1 cellular context compared by ENCODE assay signal in the genomic region with DNA sequence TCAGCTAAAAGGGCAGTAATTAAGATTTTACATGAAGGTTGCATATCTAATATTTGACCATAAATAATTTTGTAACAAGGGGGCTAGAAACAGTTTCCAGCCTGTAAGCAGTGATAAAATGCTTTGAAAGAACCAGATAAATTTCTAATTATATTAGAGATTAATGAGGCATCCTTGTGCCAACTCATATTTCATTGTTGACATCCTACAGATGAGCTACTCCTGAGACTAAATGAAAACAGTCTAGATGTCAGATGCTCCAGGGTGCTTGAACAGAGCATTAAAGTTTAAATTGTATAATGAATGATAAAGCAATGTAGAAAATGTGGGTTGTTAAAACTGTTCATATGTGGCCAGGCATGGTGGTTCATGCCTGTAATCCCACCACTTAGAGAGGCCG.
A peak's percentile ranks its signal among the peaks of the same experiment; 100 is the strongest.
TF ChIP-seq lines count a peak whose summit lies in the region.

No MANE protein-coding gene starts in this region.

TF ChIP-seq in SK-N-SH treated with all-trans-retinoic acid at 6 μM for 48 hours, 23 proteins besides CTCF, POLR2A, EP300 and RAD21 (continued from another document):
- TF ChIP-seq, protein P1, sequence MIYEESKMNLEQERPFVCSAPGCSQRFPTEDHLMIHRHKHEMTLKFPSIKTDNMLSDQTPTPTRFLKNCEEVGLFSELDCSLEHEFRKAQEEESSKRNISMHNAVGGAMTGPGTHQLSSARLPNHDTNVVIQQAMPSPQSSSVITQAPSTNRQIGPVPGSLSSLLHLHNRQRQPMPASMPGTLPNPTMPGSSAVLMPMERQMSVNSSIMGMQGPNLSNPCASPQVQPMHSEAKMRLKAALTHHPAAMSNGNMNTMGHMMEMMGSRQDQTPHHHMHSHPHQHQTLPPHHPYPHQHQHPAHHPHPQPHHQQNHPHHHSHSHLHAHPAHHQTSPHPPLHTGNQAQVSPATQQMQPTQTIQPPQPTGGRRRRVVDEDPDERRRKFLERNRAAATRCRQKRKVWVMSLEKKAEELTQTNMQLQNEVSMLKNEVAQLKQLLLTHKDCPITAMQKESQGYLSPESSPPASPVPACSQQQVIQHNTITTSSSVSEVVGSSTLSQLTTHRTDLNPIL (CRISPR knock-in tag; IDR thresholded peaks at IDR 0.05; ENCODE audit: low read depth) = no peak
- TF ChIP-seq TOX (CRISPR knock-in tag; IDR thresholded peaks at IDR 0.05; ENCODE audit: borderline replicate concordance) (no peak), PPARA (CRISPR knock-in tag; IDR thresholded peaks at IDR 0.05; ENCODE audit: borderline replicate concordance) (no peak), ZNF8 (CRISPR knock-in tag; IDR thresholded peaks at IDR 0.05) (no peak), ZFP30 (CRISPR knock-in tag; IDR thresholded peaks at IDR 0.05) (no peak), TCF4 (CRISPR knock-in tag; IDR thresholded peaks at IDR 0.05; ENCODE audit: borderline replicate concordance) (0 out of 2 replicates have a peak, but pooled peaks have one; percentile 38), ARNTL (CRISPR knock-in tag; IDR thresholded peaks at IDR 0.05; ENCODE audit: borderline replicate concordance, low read depth) (no peak)
- TF ChIP-seq, protein P2, sequence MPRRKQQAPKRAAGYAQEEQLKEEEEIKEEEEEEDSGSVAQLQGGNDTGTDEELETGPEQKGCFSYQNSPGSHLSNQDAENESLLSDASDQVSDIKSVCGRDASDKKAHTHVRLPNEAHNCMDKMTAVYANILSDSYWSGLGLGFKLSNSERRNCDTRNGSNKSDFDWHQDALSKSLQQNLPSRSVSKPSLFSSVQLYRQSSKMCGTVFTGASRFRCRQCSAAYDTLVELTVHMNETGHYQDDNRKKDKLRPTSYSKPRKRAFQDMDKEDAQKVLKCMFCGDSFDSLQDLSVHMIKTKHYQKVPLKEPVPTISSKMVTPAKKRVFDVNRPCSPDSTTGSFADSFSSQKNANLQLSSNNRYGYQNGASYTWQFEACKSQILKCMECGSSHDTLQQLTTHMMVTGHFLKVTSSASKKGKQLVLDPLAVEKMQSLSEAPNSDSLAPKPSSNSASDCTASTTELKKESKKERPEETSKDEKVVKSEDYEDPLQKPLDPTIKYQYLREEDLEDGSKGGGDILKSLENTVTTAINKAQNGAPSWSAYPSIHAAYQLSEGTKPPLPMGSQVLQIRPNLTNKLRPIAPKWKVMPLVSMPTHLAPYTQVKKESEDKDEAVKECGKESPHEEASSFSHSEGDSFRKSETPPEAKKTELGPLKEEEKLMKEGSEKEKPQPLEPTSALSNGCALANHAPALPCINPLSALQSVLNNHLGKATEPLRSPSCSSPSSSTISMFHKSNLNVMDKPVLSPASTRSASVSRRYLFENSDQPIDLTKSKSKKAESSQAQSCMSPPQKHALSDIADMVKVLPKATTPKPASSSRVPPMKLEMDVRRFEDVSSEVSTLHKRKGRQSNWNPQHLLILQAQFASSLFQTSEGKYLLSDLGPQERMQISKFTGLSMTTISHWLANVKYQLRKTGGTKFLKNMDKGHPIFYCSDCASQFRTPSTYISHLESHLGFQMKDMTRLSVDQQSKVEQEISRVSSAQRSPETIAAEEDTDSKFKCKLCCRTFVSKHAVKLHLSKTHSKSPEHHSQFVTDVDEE (CRISPR knock-in tag; IDR thresholded peaks at IDR 0.05) = peak; percentile 86; the same call in 1 of the 2 replicates
